29 cellular contexts compared by ENCODE assay signal in the genomic region with DNA sequence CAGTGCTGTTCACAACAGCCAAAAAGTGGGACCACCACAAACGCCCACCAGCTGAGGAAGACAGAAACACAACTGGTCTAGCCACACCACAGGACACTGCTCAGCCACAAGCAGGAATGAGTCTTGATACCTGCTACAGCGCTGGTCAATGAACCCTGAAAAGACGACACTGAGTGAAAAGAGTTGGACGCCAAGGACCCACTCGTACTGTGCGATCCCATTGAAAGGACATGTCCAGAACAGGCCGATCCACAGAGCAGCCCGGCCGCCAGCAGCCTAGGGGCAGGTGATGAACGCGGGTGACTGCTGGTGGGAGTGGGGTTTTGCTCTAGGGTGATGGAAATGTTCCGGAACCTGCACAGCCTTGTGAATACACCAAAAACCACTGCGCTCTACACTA. TPM values are rescaled to one million over a fixed set of nuclear protein-coding genes. Genes with fewer than 3 reads are reported as not detected.
DNase-seq lines count a peak whose midpoint lies in the region; ATAC-seq and TF ChIP-seq lines count a peak whose summit lies in the region.
"Had no signal": no experiment of that assay in that cellular context is flagged by ENCODE, and none has a peak within 500 bp of the region (broad histone marks: within the 10 kb centered on the region; RNA-seq: fewer than 3 reads in every experiment).

No MANE protein-coding gene starts in this region.

- H3K4me3 ChIP-seq in right atrium auricular region (no peak overlapping the region), osteoblast (ENCODE audit: insufficient read depth, low read length) (no peak overlapping the region)
- H3K4me3 ChIP-seq: A549, GM12878, GM23338 had no signal

- intact Hi-C loops in cardiac septum (cut with DNase I) = no loop called here

- H3K4me1 ChIP-seq in right atrium auricular region (peaks cover 0 to 26% of the 10 kb centered on the region in 2 donors), osteoblast (ENCODE audit: insufficient read depth, low read length) (no peaks in the 10 kb centered on the region)
- H3K4me1 ChIP-seq: A549 had no signal

- H3K9me3 ChIP-seq in right atrium auricular region (no peaks in the 10 kb centered on the region), osteoblast (ENCODE audit: low read depth, low read length) (no peaks in the 10 kb centered on the region)
- H3K9me3 ChIP-seq: A549, Caco-2 had no signal

- peaks cover 8% of the 10 kb centered on the region for H3K9me3 Mint-ChIP-seq in glutamatergic neuron (ENCODE audit: unreplicated experiment)
- H3K9me3 Mint-ChIP-seq in type B pancreatic cell = no peaks in the 10 kb centered on the region
- H3K9me3 Mint-ChIP-seq: CD8-positive, alpha-beta T cell; GM23338; H9; IgD-negative memory B cell had no signal

- TF ChIP-seq CTCF in right atrium auricular region (IDR thresholded peaks at IDR 0.05) (no peak), glutamatergic neuron (IDR thresholded peaks at IDR 0.05; ENCODE audit: partially characterized antibody, unreplicated experiment) (no peak), osteoblast (IDR thresholded peaks at IDR 0.05; ENCODE audit: extremely low read depth, low read depth, low read length) (no peak), type B pancreatic cell (conservative IDR thresholded peaks at IDR 0.05) (no peak)

- peak overlapping the region; percentile 87 for H3K27ac Mint-ChIP-seq in glutamatergic neuron (ENCODE audit: unreplicated experiment)
- no peak overlapping the region for H3K27ac Mint-ChIP-seq in type B pancreatic cell
- H3K27ac Mint-ChIP-seq: CD8-positive, alpha-beta T cell; GM23338 had no signal

- H3K27ac ChIP-seq in right atrium auricular region = no peak overlapping the region
- H3K27ac ChIP-seq in osteoblast (ENCODE audit: low read depth, low read length) = no peak overlapping the region
- H3K27ac ChIP-seq: A549, KMS-11, RWPE1 had no signal

- ATAC-seq in HG03139 (IDR thresholded peaks at IDR 0.05; ENCODE audit: unreplicated experiment) = no peak
- no peak for ATAC-seq in HG02884 (IDR thresholded peaks at IDR 0.05; ENCODE audit: unreplicated experiment)
- ATAC-seq: A549; CD8-positive, alpha-beta T cell; GM12878; GM23338 had no signal

- no peaks in the 10 kb centered on the region for H3K27me3 ChIP-seq in right atrium auricular region
- no peaks in the 10 kb centered on the region for H3K27me3 ChIP-seq in osteoblast (ENCODE audit: insufficient read depth, low read length)

- H3K36me3 ChIP-seq in right atrium auricular region (peaks cover 54% of the 10 kb centered on the region), osteoblast (ENCODE audit: insufficient read depth, low read length) (peaks cover 44% of the 10 kb centered on the region)

- no peak overlapping the region for H2AFZ ChIP-seq in osteoblast (ENCODE audit: low read length)
- H2AFZ ChIP-seq: GM23338 had no signal

- H3K4me1 Mint-ChIP-seq in glutamatergic neuron (ENCODE audit: low read depth, unreplicated experiment) (peaks cover 32% of the 10 kb centered on the region), type B pancreatic cell (ENCODE audit: unreplicated experiment) (no peaks in the 10 kb centered on the region)
- H3K4me1 Mint-ChIP-seq: GM23338, IgD-negative memory B cell had no signal

- peaks cover 7% of the 10 kb centered on the region for H4K20me1 ChIP-seq in osteoblast (ENCODE audit: insufficient read depth, low read length)

- H3K27me3 Mint-ChIP-seq in glutamatergic neuron (ENCODE audit: unreplicated experiment) (peaks cover 12% of the 10 kb centered on the region), type B pancreatic cell (no peaks in the 10 kb centered on the region)
- H3K27me3 Mint-ChIP-seq: IgD-negative memory B cell had no signal

- peaks cover 20% of the 10 kb centered on the region for H3K36me3 Mint-ChIP-seq in glutamatergic neuron (ENCODE audit: unreplicated experiment)
- peaks cover 24% of the 10 kb centered on the region for H3K36me3 Mint-ChIP-seq in type B pancreatic cell

- H3K4me3 Mint-ChIP-seq in glutamatergic neuron (ENCODE audit: unreplicated experiment) (no peak overlapping the region), type B pancreatic cell (no peak overlapping the region)
- H3K4me3 Mint-ChIP-seq: CD8-positive, alpha-beta T cell; GM23338; H9; IgD-negative memory B cell had no signal

- H3K79me2 ChIP-seq in osteoblast (ENCODE audit: insufficient read depth, low read length) = no peaks in the 10 kb centered on the region

- H3K4me2 ChIP-seq in osteoblast (ENCODE audit: insufficient read depth, low read length) = no peak overlapping the region
- H3K4me2 ChIP-seq: A549, GM23338, KMS-11 had no signal

- DNase-seq in cardiac septum (ENCODE audit: low spot score) (peak; percentile 50), right atrium auricular region (ENCODE audit: low spot score) (no peak), glutamatergic neuron (no peak), osteoblast (ENCODE audit: insufficient read length, low spot score, missing footprints) (peak; percentile 65), type B pancreatic cell (ENCODE audit: extremely low spot score, unreplicated experiment) (peak; percentile 42), HuH-7 (ENCODE audit: low spot score) (no peak)
- DNase-seq: C1 segment of cervical spinal cord; CD8-positive, alpha-beta T cell; DMS 273 treated with DMSO at 0.1 percent for 48 hours; DMS79; EL; GDM1; H9; NCI-H1048; NCI-H1417; NCI-H1694; NCI-H2029 treated with DMSO at 0.1 percent for 48 hours; NCI-H446 treated with DMSO at 0.1 percent for 48 hours; NCI-H69; SHP77 had no signal

RNA-seq across cellular contexts. Expression of a gene that starts 10.6 kb away (rescaled TPM):
- total RNA-seq in cardiac septum (not detected), right atrium auricular region (not detected), glutamatergic neuron (ENCODE audit: unreplicated experiment) (not detected), osteoblast (not detected in 2 replicates), type B pancreatic cell (ENCODE audit: low replicate concordance) (not detected in 2 replicates)
- total RNA-seq: CD8-positive, alpha-beta T cell; GM12878; GM23338 had no signal

Comparison
In these comparisons a context has a peak if more than half of its experiments do, and no peak if none do; other contexts are left out.
1. DNase-seq: peak in cardiac septum (single experiment), osteoblast (single experiment) and type B pancreatic cell (single experiment); none in right atrium auricular region (single experiment), glutamatergic neuron (single experiment) and HuH-7 (single experiment).